In genomic region chr1:154221815-154222081, GRCh38 we compare ENCODE assay signal across 2 cellular contexts.
TF ChIP-seq lines count a peak whose summit lies in the region.

No MANE protein-coding gene starts in this region.

TF ChIP-seq in HepG2, 621 proteins besides CTCF, POLR2A, EP300 and RAD21:
- 0 out of 2 replicates have a peak, but pooled peaks have one; percentile 2 for TF ChIP-seq SAP130 (CRISPR knock-in tag; IDR thresholded peaks at IDR 0.05; ENCODE audit: low read depth)
- TF ChIP-seq ATF1 (CRISPR knock-in tag; IDR thresholded peaks at IDR 0.05), result no peak
- TF ChIP-seq ZNF850 (CRISPR knock-in tag; conservative IDR thresholded peaks at IDR 0.05), result no peak
- TF ChIP-seq, protein P1, sequence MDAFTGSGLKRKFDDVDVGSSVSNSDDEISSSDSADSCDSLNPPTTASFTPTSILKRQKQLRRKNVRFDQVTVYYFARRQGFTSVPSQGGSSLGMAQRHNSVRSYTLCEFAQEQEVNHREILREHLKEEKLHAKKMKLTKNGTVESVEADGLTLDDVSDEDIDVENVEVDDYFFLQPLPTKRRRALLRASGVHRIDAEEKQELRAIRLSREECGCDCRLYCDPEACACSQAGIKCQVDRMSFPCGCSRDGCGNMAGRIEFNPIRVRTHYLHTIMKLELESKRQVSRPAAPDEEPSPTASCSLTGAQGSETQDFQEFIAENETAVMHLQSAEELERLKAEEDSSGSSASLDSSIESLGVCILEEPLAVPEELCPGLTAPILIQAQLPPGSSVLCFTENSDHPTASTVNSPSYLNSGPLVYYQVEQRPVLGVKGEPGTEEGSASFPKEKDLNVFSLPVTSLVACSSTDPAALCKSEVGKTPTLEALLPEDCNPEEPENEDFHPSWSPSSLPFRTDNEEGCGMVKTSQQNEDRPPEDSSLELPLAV (CRISPR knock-in tag; conservative IDR thresholded peaks at IDR 0.05; ENCODE audit: low read depth), result no peak
- TF ChIP-seq DMAP1 (CRISPR knock-in tag; IDR thresholded peaks at IDR 0.05), result no peak
- TF ChIP-seq TRIM24 (CRISPR knock-in tag; IDR thresholded peaks at IDR 0.05), result no peak
- TF ChIP-seq KDM5A (IDR thresholded peaks at IDR 0.05; ENCODE audit: borderline replicate concordance, low read length), result 0 out of 2 replicates have a peak, but pooled peaks have one; percentile 10
- TF ChIP-seq ZNF761 (CRISPR knock-in tag; conservative IDR thresholded peaks at IDR 0.05), result 0 out of 2 replicates have a peak, but pooled peaks have one; percentile 14
- no peak for TF ChIP-seq PHF21A (CRISPR knock-in tag; IDR thresholded peaks at IDR 0.05)
- TF ChIP-seq, protein P2, sequence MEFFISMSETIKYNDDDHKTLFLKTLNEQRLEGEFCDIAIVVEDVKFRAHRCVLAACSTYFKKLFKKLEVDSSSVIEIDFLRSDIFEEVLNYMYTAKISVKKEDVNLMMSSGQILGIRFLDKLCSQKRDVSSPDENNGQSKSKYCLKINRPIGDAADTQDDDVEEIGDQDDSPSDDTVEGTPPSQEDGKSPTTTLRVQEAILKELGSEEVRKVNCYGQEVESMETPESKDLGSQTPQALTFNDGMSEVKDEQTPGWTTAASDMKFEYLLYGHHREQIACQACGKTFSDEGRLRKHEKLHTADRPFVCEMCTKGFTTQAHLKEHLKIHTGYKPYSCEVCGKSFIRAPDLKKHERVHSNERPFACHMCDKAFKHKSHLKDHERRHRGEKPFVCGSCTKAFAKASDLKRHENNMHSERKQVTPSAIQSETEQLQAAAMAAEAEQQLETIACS (CRISPR knock-in tag; IDR thresholded peaks at IDR 0.05), result 0 out of 2 replicates have a peak, but pooled peaks have one; percentile 18

TF ChIP-seq in HEK293T, 16 proteins besides CTCF, POLR2A, EP300 and RAD21:
- TF ChIP-seq SUZ12 (IDR thresholded peaks at IDR 0.05), result no peak
- TF ChIP-seq LEF1 (IDR thresholded peaks at IDR 0.05; ENCODE audit: borderline replicate concordance), result no peak
- TF ChIP-seq FOXA1 (IDR thresholded peaks at IDR 0.05), result no peak
- no peak for TF ChIP-seq ARNT (IDR thresholded peaks at IDR 0.05)
- TF ChIP-seq ZNF384 (IDR thresholded peaks at IDR 0.05), result no peak
- TF ChIP-seq PKNOX1 (IDR thresholded peaks at IDR 0.05), result no peak
- TF ChIP-seq NFRKB (IDR thresholded peaks at IDR 0.05), result no peak
- no peak for TF ChIP-seq CTBP1 (IDR thresholded peaks at IDR 0.05; ENCODE audit: borderline replicate concordance)
- TF ChIP-seq FOXM1 (IDR thresholded peaks at IDR 0.05; ENCODE audit: borderline replicate concordance), result no peak
